Comparison of ENCODE assay signal across 1 cellular context in the genomic region with DNA sequence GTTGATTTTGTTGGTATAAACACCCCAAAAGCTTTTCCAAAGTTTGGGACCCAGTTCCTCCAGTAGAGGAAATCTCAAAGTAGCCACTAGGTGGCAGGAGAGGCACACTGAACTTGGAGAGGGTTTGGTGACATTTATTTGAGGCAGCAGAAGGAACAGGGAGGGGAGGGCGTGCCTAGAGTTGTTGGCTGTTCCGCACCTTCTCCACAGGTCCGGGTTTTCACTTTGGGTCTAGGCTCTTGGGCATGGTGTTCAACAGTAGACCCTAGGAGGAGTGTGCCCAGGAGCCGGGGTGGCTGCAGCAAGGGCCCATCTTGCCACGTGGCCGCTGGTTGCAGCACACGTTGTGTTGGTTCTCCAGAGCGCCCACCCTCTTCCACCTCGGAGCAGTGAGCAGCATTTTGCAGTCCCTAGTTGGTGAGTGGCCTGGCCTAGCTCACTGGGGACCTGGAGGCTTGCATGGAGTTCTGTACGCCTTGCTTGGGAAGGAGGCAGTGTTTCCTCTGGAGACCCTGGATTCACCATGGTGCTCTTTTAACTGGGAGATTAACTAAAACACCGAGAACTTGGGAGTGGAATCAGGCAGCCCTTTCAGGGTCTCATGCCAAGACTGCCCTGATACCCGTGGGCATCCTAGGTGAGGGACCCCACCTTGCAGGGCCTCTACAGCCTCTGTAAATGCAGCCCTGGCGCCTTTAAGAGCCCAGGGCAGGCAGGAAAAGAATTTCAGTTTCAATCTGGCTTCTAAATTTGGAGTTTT.
TF ChIP-seq lines count a peak whose summit lies in the region.

No MANE protein-coding gene starts in this region.

TF ChIP-seq in K562, 482 proteins besides CTCF, POLR2A, EP300 and RAD21 (continued from another document):
- TF ChIP-seq, protein P1, sequence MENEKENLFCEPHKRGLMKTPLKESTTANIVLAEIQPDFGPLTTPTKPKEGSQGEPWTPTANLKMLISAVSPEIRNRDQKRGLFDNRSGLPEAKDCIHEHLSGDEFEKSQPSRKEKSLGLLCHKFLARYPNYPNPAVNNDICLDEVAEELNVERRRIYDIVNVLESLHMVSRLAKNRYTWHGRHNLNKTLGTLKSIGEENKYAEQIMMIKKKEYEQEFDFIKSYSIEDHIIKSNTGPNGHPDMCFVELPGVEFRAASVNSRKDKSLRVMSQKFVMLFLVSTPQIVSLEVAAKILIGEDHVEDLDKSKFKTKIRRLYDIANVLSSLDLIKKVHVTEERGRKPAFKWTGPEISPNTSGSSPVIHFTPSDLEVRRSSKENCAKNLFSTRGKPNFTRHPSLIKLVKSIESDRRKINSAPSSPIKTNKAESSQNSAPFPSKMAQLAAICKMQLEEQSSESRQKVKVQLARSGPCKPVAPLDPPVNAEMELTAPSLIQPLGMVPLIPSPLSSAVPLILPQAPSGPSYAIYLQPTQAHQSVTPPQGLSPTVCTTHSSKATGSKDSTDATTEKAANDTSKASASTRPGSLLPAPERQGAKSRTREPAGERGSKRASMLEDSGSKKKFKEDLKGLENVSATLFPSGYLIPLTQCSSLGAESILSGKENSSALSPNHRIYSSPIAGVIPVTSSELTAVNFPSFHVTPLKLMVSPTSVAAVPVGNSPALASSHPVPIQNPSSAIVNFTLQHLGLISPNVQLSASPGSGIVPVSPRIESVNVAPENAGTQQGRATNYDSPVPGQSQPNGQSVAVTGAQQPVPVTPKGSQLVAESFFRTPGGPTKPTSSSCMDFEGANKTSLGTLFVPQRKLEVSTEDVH (IDR thresholded peaks at IDR 0.05; ENCODE audit: low read depth, partially characterized antibody): no peak
- TF ChIP-seq NR3C1 (CRISPR knock-in tag; IDR thresholded peaks at IDR 0.05): no peak
- no peak for TF ChIP-seq FOXA1 (IDR thresholded peaks at IDR 0.05; ENCODE audit: borderline replicate concordance)
- TF ChIP-seq ZNF436 (CRISPR knock-in tag; IDR thresholded peaks at IDR 0.05): no peak
- no peak for TF ChIP-seq ZNF75A (CRISPR knock-in tag; IDR thresholded peaks at IDR 0.05)
- TF ChIP-seq, protein P2, sequence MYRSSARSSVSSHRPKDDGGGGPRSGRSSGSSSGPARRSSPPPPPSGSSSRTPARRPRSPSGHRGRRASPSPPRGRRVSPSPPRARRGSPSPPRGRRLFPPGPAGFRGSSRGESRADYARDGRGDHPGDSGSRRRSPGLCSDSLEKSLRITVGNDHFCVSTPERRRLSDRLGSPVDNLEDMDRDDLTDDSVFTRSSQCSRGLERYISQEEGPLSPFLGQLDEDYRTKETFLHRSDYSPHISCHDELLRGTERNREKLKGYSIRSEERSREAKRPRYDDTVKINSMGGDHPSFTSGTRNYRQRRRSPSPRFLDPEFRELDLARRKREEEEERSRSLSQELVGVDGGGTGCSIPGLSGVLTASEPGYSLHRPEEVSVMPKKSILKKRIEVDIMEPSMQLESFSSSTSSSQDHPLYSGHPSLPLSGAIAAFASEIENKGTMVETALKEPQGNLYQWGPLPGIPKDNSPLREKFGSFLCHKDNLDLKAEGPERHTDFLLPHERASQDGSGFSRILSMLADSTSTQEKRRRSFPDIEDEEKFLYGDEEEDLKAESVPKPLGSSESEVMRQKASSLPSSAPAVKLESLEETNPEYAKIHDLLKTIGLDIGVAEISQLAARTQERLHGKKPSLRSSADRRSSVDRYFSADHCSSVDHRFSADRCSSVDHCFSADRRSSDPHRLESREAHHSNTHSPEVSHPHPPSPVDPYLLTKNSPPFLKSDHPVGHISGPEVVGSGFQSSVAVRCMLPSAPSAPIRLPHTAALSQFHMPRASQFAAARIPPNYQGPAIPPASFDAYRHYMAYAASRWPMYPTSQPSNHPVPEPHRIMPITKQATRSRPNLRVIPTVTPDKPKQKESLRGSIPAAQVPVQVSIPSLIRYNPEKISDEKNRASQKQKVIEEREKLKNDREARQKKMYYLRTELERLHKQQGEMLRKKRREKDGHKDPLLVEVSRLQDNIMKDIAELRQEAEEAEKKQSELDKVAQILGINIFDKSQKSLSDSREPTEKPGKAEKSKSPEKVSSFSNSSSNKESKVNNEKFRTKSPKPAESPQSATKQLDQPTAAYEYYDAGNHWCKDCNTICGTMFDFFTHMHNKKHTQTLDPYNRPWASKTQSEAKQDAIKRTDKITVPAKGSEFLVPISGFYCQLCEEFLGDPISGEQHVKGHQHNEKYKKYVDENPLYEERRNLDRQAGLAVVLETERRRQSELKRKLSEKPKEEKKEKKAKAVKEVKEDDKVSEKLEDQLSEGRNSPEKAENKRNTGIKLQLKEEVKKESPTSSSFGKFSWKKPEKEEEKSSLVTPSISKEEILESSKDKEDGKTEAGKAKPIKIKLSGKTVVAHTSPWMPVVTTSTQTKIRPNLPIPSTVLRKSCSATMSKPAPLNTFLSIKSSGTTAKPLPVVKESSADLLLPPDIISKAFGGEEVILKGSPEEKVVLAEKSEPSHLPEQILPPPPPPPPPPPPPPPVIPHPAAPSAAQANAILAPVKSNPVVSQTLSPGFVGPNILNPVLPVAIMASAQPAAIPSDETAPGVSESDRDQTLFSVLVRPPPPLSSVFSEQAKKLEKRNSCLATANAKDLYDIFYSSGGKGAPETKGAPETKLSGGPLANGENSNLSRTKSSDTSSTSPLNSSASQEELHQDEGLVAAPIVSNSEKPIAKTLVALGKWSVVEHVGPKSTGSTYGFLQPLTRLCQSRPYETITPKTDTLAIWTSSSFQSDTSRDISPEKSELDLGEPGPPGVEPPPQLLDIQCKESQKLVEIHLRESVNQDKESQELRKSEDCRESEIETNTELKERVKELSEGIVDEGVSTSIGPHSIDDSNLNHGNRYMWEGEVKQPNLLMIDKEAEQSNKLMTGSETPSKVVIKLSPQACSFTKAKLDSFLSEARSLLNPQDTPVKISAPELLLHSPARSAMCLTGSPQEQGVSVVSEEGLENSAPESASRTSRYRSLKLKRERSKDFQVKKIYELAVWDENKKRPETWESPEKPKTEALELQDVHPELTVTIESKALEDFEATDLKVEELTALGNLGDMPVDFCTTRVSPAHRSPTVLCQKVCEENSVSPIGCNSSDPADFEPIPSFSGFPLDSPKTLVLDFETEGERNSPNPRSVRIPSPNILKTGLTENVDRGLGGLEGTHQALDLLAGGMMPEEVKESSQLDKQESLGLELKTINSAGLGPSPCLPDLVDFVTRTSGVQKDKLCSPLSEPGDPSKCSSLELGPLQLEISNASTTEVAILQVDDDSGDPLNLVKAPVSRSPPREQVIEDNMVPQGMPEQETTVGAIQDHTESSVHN (IDR thresholded peaks at IDR 0.05; ENCODE audit: borderline replicate concordance in 1 of 2, low read depth in 1 of 2): no peak
- TF ChIP-seq ZNF197 (CRISPR knock-in tag; IDR thresholded peaks at IDR 0.05; ENCODE audit: low read depth): no peak
- TF ChIP-seq NCOA6 (IDR thresholded peaks at IDR 0.05): no peak
- TF ChIP-seq CBFA2T3 (IDR thresholded peaks at IDR 0.05): no peak
- TF ChIP-seq ELF4 (CRISPR knock-in tag; IDR thresholded peaks at IDR 0.05): no peak
- TF ChIP-seq GTF2F1 (IDR thresholded peaks at IDR 0.05; ENCODE audit: low read depth, low read length): no peak
- TF ChIP-seq, protein P3, sequence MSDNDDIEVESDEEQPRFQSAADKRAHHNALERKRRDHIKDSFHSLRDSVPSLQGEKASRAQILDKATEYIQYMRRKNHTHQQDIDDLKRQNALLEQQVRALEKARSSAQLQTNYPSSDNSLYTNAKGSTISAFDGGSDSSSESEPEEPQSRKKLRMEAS (CRISPR knock-in tag; IDR thresholded peaks at IDR 0.05): peak; percentile 95
- no peak for TF ChIP-seq RB1 (IDR thresholded peaks at IDR 0.05; ENCODE audit: low read depth)
- no peak for TF ChIP-seq NR2C1 (IDR thresholded peaks at IDR 0.05)
- no peak for TF ChIP-seq NR2C1 (tag; IDR thresholded peaks at IDR 0.05)
